Comparison of ENCODE assay signal across 9 cellular contexts in genomic region chr9:137318976-137319375, GRCh38. TPM values are rescaled to one million over a fixed set of nuclear protein-coding genes. Genes with fewer than 3 reads are reported as not detected.
DNase-seq lines count a peak whose midpoint lies in the region; ATAC-seq and TF ChIP-seq lines count a peak whose summit lies in the region.
"Had no signal": no experiment of that assay in that cellular context is flagged by ENCODE, and none has a peak within 500 bp of the region (broad histone marks: within the 10 kb centered on the region; RNA-seq: fewer than 3 reads in every experiment).

No MANE protein-coding gene starts in this region.

- H3K27me3 ChIP-seq in thoracic aorta (replicated peaks; ENCODE audit: insufficient read depth), result no peaks in the 10 kb centered on the region

- H3K27ac Mint-ChIP-seq in chondrocyte (ENCODE audit: unreplicated experiment), result peak overlapping the region; percentile 79

- no peaks in the 10 kb centered on the region for H3K27me3 Mint-ChIP-seq in chondrocyte (ENCODE audit: low read depth)

- DNase-seq in HuH-7 (ENCODE audit: low spot score), result peak; percentile 93
- DNase-seq in chondrocyte (ENCODE audit: low spot score), result no peak
- peak; percentile 45 for DNase-seq in left lobe of liver (ENCODE audit: low spot score)
- DNase-seq in thoracic aorta (ENCODE audit: low spot score), result no peak
- DNase-seq in activated gamma-delta T cell treated with Interleukin-2 at 50 U/mL for 16 hours, result no peak
- no peak for DNase-seq in HPDE6-E6E7 (ENCODE audit: extremely low spot score)
- no peak for DNase-seq in NCI-H2171 (lab: John Stamatoyannopoulos, UW)
- DNase-seq: NCI-H1436 had no signal

- H3K9me3 Mint-ChIP-seq in chondrocyte (ENCODE audit: low read depth), result no peaks in the 10 kb centered on the region

- ATAC-seq in left lobe of liver, result peak; percentile 45
- ATAC-seq in thoracic aorta (ENCODE audit: insufficient number of reproducible peaks, low FRiP score, low read depth), result no peak
- no peak for ATAC-seq in GM18517 (IDR thresholded peaks at IDR 0.05; ENCODE audit: unreplicated experiment)

- peak overlapping the region; percentile 49 for H3K4me3 ChIP-seq in thoracic aorta

- H3K27ac ChIP-seq in thoracic aorta, result no peak overlapping the region

- no peak overlapping the region for H3K4me3 Mint-ChIP-seq in chondrocyte (ENCODE audit: unreplicated experiment)

- no peaks in the 10 kb centered on the region for H3K9me3 ChIP-seq in thoracic aorta

- peaks cover 7% of the 10 kb centered on the region for H3K4me1 Mint-ChIP-seq in chondrocyte (ENCODE audit: low read depth)

- H3K4me1 ChIP-seq in thoracic aorta (ENCODE audit: control insufficient read depth in 1 of 2, low read depth in 2 of 2), result peaks cover 4 to 17% of the 10 kb centered on the region in 2 donors

- H3K36me3 ChIP-seq in thoracic aorta, result no peaks in the 10 kb centered on the region

- peak; percentile 72 for TF ChIP-seq CTCF in chondrocyte (IDR thresholded peaks at IDR 0.05)
- TF ChIP-seq CTCF in thoracic aorta (IDR thresholded peaks at IDR 0.05), result peak; percentile 20

- no peaks in the 10 kb centered on the region for H3K36me3 Mint-ChIP-seq in chondrocyte (ENCODE audit: low read depth)

RNA-seq across cellular contexts. Expression of gene NRARP, which starts 16.9 kb away (rescaled TPM):
- total RNA-seq in chondrocyte (0.39 to 6.9 TPM (median 6.7 TPM) in 3 replicates), left lobe of liver (1.3 TPM), thoracic aorta (10 to 100 TPM in 1 of 2 donors, 1 to 10 TPM in 1; 8.5 to 16.9 TPM)

RNA-seq across cellular contexts. Expression of gene TOR4A, which starts 41.5 kb away (rescaled TPM):
- total RNA-seq in chondrocyte, result 0.85 to 3.5 TPM (median 3.4 TPM) in 3 replicates
- 3.6 TPM for total RNA-seq in left lobe of liver
- total RNA-seq in thoracic aorta, result 10 to 100 TPM; 26.4 to 43.5 TPM

Comparison
In these comparisons a context has a peak if more than half of its experiments do, and no peak if none do; other contexts are left out.
1. DNase-seq: peak in HuH-7 (single experiment) and left lobe of liver (single experiment); none in chondrocyte (single experiment), thoracic aorta (single experiment), activated gamma-delta T cell treated with Interleukin-2 at 50 U/mL for 16 hours (single experiment), HPDE6-E6E7 (single experiment) and NCI-H2171 (single experiment).